Comparison of ENCODE assay signal across 15 cellular contexts in the genomic region with DNA sequence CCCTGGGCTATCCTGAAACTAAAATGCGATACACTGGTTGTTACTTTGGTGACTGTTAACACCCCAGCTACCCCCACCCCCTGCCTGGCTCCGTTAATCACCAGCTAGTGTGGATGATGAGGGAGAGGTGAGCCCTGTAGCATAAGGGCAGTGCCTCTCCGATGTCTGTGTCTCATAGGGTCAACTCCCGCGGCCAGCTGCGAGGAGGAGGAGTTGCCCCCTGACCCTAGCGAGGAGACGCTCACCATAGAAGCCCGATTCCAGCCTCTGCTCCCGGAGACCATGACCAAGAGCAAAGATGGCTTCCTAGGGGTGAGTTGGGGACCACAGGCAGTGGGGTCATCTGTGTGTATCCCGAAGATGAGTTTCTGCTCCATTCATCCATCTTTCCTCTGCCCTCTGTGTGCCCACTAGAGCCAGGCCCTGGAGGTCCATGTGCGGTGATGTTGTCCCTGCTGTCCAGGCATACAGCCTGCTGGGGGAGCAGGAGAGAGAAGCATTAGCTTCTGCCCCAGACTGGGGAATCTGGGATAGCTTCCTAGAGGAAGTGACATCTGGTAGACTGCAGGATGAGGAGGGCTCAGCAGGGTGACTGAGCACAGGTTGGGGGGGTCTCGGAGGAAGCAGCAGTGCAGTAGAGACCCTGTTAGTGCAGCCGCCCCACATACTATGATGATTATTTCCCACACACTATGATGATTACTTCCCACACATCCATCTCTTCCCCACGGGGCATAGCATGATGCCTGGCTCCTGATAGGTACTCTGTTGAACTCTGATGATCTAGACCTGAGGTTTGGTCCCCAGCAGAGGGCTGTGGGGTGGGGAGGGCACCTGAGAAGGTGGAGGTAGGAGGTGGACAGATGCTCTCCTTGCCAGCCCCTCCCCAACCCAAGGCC. TPM values are rescaled to one million over a fixed set of nuclear protein-coding genes. Genes with fewer than 3 reads are reported as not detected.
DNase-seq lines count a peak whose midpoint lies in the region; ATAC-seq and TF ChIP-seq lines count a peak whose summit lies in the region.
"Had no signal": no experiment of that assay in that cellular context is flagged by ENCODE, and none has a peak within 500 bp of the region (broad histone marks: within the 10 kb centered on the region; RNA-seq: fewer than 3 reads in every experiment).

No MANE protein-coding gene starts in this region.

- H3K4me3 Mint-ChIP-seq in stimulated activated naive B cell treated with anti-CD40 and anti-IgM and Interleukin-4, amounts not matched to agents 10 μg/mL and 1 μg/mL and 100 μg/mL, for 72 hours, result no peak overlapping the region
- H3K4me3 Mint-ChIP-seq: H9 had no signal

- peaks cover 9% of the 10 kb centered on the region for H3K9me1 ChIP-seq in IMR-90 (ENCODE audit: insufficient read depth, low read length)

- no peaks in the 10 kb centered on the region for H3K27me3 ChIP-seq in IMR-90 (ENCODE audit: control insufficient read depth, insufficient read depth, low read length)
- H3K27me3 ChIP-seq in esophagus squamous epithelium, result no peaks in the 10 kb centered on the region
- no peaks in the 10 kb centered on the region for H3K27me3 ChIP-seq in sigmoid colon
- H3K27me3 ChIP-seq: cardiac muscle cell had no signal

- H3K27ac ChIP-seq in IMR-90 (ENCODE audit: insufficient read depth, low read length), result no peak overlapping the region
- peak overlapping the region; percentile 20 to 81 (median 49) for H3K27ac ChIP-seq in esophagus squamous epithelium
- peak overlapping the region; percentile 46 to 65 (median 60) for H3K27ac ChIP-seq in sigmoid colon
- H3K27ac ChIP-seq: cardiac muscle cell had no signal

- H3K4ac ChIP-seq in IMR-90 (ENCODE audit: low read depth, low read length), result no peak overlapping the region

- H3K27me3 Mint-ChIP-seq in stimulated activated naive B cell treated with anti-CD40 and anti-IgM and Interleukin-4, amounts not matched to agents 10 μg/mL and 1 μg/mL and 100 μg/mL, for 72 hours, result peaks cover 0 to 4% of the 10 kb centered on the region in 2 donors

- H3K36me3 Mint-ChIP-seq in stimulated activated naive B cell treated with anti-CD40 and anti-IgM and Interleukin-4, amounts not matched to agents 10 μg/mL and 1 μg/mL and 100 μg/mL, for 72 hours, result peaks cover 10 to 24% of the 10 kb centered on the region in 2 donors

- 72% methylated on average over 4 of the region's 15 CpGs; no CpG with 5 or more reads in 1 of the 2 experiments for WGBS in IMR-90 (ENCODE audit: extremely low coverage in 2 of 2, insufficient read length in 1 of 2), 2 experiments
- WGBS in esophagus squamous epithelium, 2 donors, result 71 to 74% methylated on average over 4 to 7 of the region's 15 CpGs
- 90 to 92% methylated on average over 15 of the region's 15 CpGs for WGBS in sigmoid colon, 2 donors

- TF ChIP-seq POLR2A in IMR-90 (IDR thresholded peaks at IDR 0.05; ENCODE audit: low read depth, low read length) (no peak), esophagus squamous epithelium (IDR thresholded peaks at IDR 0.05) (no peak), sigmoid colon (IDR thresholded peaks at IDR 0.05) (no peak)

- no peak overlapping the region for H3K14ac ChIP-seq in IMR-90 (replicated peaks; ENCODE audit: low read depth, low read length)

- BruUV-seq in IMR-90 (replicated peaks; lab: Mats Ljungman, UMichigan), result no TSS peak

- no peak overlapping the region for H2AK5ac ChIP-seq in IMR-90 (ENCODE audit: low read depth, low read length)

- H3K9me3 ChIP-seq in IMR-90 (ENCODE audit: control insufficient read depth, insufficient read depth, low read length) (no peaks in the 10 kb centered on the region), esophagus squamous epithelium (no peaks in the 10 kb centered on the region), sigmoid colon (no peaks in the 10 kb centered on the region)

- ATAC-seq in IMR-90 (ENCODE audit: low read depth) (no peak), GM21717 (IDR thresholded peaks at IDR 0.05; ENCODE audit: unreplicated experiment) (no peak)
- no peak for ATAC-seq in stimulated activated naive B cell treated with anti-CD40 and anti-IgM and Interleukin-4, amounts not matched to agents 10 μg/mL and 1 μg/mL and 100 μg/mL, for 72 hours (replicated peaks)
- ATAC-seq: Panc1 had no signal

- no peak overlapping the region for H4K91ac ChIP-seq in IMR-90 (ENCODE audit: insufficient read depth, low read depth, low read length)

- H3K4me1 ChIP-seq in IMR-90 (ENCODE audit: control insufficient read depth, insufficient read depth, low read length), result peaks cover 12% of the 10 kb centered on the region
- peaks cover 41 to 97% (median 54%) of the 10 kb centered on the region in 3 donors for H3K4me1 ChIP-seq in esophagus squamous epithelium
- peaks cover 0 to 62% (median 48%) of the 10 kb centered on the region in 4 donors for H3K4me1 ChIP-seq in sigmoid colon

- no peak overlapping the region for H4K5ac ChIP-seq in IMR-90 (ENCODE audit: low read depth, low read length)

- in situ Hi-C loops in IMR-90 (cut with MboI; ENCODE audit: low sequenced_read_pairs), result loop anchor here (25.0 kb wide), 2 partner anchors 393 to 568 kb away; partner anchors contain the start of genes RHCE, RSRP1 and SYF2

- no peak overlapping the region for H2BK120ac ChIP-seq in IMR-90 (ENCODE audit: low read depth, low read length)

- H3K9me3 Mint-ChIP-seq in stimulated activated naive B cell treated with anti-CD40 and anti-IgM and Interleukin-4, amounts not matched to agents 10 μg/mL and 1 μg/mL and 100 μg/mL, for 72 hours, result no peaks in the 10 kb centered on the region
- H3K9me3 Mint-ChIP-seq: H9, nephron had no signal

- H2BK5ac ChIP-seq in IMR-90 (ENCODE audit: low read depth, low read length, poor library complexity, severe bottlenecking), result no peak overlapping the region

- peak; percentile 1 for TF ChIP-seq CTCF in AG09309 (IDR thresholded peaks at IDR 0.05; ENCODE audit: control insufficient read depth, insufficient read depth, low read depth, low read length, missing control alignments)
- no peak for TF ChIP-seq CTCF in IMR-90 (conservative IDR thresholded peaks at IDR 0.05; ENCODE audit: low read depth, low read length)
- no peak for TF ChIP-seq CTCF in esophagus squamous epithelium (IDR thresholded peaks at IDR 0.05)
- no peak for TF ChIP-seq CTCF in sigmoid colon (IDR thresholded peaks at IDR 0.05)

- DNase-seq in AG09309 (ENCODE audit: low read depth), result no peak
- DNase-seq in IMR-90, result no peak
- no peak for DNase-seq in esophagus squamous epithelium (lab: John Stamatoyannopoulos, UW)
- no peak for DNase-seq in sigmoid colon
- DNase-seq in hippocampal formation (lab: John Stamatoyannopoulos, UW), result no peak
- DNase-seq in GF-D8 (lab: John Stamatoyannopoulos, UW), result no peak
- DNase-seq in stimulated activated naive B cell treated with anti-CD40 and anti-IgM and Interleukin-4, amounts not matched to agents 10 μg/mL and 1 μg/mL and 100 μg/mL, for 72 hours, result no peak
- DNase-seq: activated CD4-positive, alpha-beta T cell treated with anti-CD3 and anti-CD28 coated beads for 4 hours; activated effector memory CD4-positive, alpha-beta T cell treated with Interleukin-2 at 50 U/mL for 16 hours; H9; NCI-H1105 had no signal

- TF ChIP-seq RAD21 in IMR-90 (IDR thresholded peaks at IDR 0.05; ENCODE audit: low read length), result no peak

- H3K36me3 ChIP-seq in IMR-90 (ENCODE audit: control insufficient read depth, insufficient read depth, low read length), result peaks cover 36% of the 10 kb centered on the region; the same call in 1 of the 2 replicates
- peaks cover 0 to 57% (median 16%) of the 10 kb centered on the region in 3 donors for H3K36me3 ChIP-seq in esophagus squamous epithelium
- peaks cover 0 to 43% (median 20%) of the 10 kb centered on the region in 4 donors for H3K36me3 ChIP-seq in sigmoid colon

- no peak overlapping the region for H3K23ac ChIP-seq in IMR-90 (ENCODE audit: low read depth, low read length)

- H2BK15ac ChIP-seq in IMR-90 (ENCODE audit: low read depth, low read length), result no peak overlapping the region

- peaks cover 14% of the 10 kb centered on the region for H4K20me1 ChIP-seq in IMR-90 (ENCODE audit: insufficient read depth, low read length)

- CTCF ChIA-PET in IMR-90 (lab: Yijun Ruan, JAX), result interaction anchor here (0.6 kb wide), 1 partner anchor 79 kb away, joined by 3 read pairs; no protein-coding TSS in a partner anchor

- no peak for TF ChIP-seq EP300 in sigmoid colon (IDR thresholded peaks at IDR 0.05)

- H3K56ac ChIP-seq in IMR-90 (ENCODE audit: extremely low read depth, insufficient read depth, low read length), result no peak overlapping the region

- H2BK20ac ChIP-seq in IMR-90 (ENCODE audit: low read depth, low read length), result no peak overlapping the region

- dilution Hi-C loops in IMR-90 (cut with HindIII; ENCODE audit: low sequenced_read_pairs, unreplicated experiment), result no loop called here

- POLR2A ChIA-PET in IMR-90 (lab: Charles Lee; ENCODE audit: unreplicated experiment), result no interaction called here

- no peak overlapping the region for H3K4me2 ChIP-seq in IMR-90 (ENCODE audit: low read depth, low read length)

- H3K27ac Mint-ChIP-seq in stimulated activated naive B cell treated with anti-CD40 and anti-IgM and Interleukin-4, amounts not matched to agents 10 μg/mL and 1 μg/mL and 100 μg/mL, for 72 hours, result no peak overlapping the region

- H2AK9ac ChIP-seq in IMR-90 (replicated peaks; ENCODE audit: low read depth, low read length, poor library complexity), result peak overlapping the region; percentile 15

- peaks cover 28 to 43% of the 10 kb centered on the region in 2 experiments for H3K79me1 ChIP-seq in IMR-90 (ENCODE audit: low read depth in 1 of 2, low read length in 2 of 2)

- no peak overlapping the region for H3K9ac ChIP-seq in IMR-90 (ENCODE audit: low read depth, low read length)

- no peak overlapping the region for H2AFZ ChIP-seq in IMR-90 (replicated peaks; ENCODE audit: low read length, poor library complexity)

- no peak overlapping the region for H3K18ac ChIP-seq in IMR-90 (ENCODE audit: low read depth, low read length)

- H3K4me3 ChIP-seq in AG09309 (ENCODE audit: control insufficient read depth, low read depth, low read length) (no peak overlapping the region), IMR-90 (ENCODE audit: insufficient read depth, low read depth, low read length) (no peak overlapping the region), esophagus squamous epithelium (no peak overlapping the region), sigmoid colon (no peak overlapping the region)
- H3K4me3 ChIP-seq: cardiac muscle cell had no signal

- H3K4me1 Mint-ChIP-seq in stimulated activated naive B cell treated with anti-CD40 and anti-IgM and Interleukin-4, amounts not matched to agents 10 μg/mL and 1 μg/mL and 100 μg/mL, for 72 hours, result peaks cover 37 to 48% of the 10 kb centered on the region in 2 donors

- intact Hi-C loops in IMR-90 (cut with micrococcal nuclease), result no loop called here
- intact Hi-C loops in esophagus squamous epithelium (cut with DNase I), result no loop called here
- intact Hi-C loops in sigmoid colon (cut with DNase I), result no loop called here

- H4K8ac ChIP-seq in IMR-90 (ENCODE audit: low read depth in 2 of 2, low read length in 2 of 2), result no peak overlapping the region

RNA-seq across cellular contexts. Expression of gene SELENON, which starts 5.2 kb away (rescaled TPM):
- total RNA-seq in IMR-90 (2012; rRNA removed) (9.1 and 10.0 TPM in 2 replicates), esophagus squamous epithelium (10 to 100 TPM; 19.7 to 34.5 (median 24.5) TPM), sigmoid colon (10 to 100 TPM; 15.5 to 37.4 (median 19.7) TPM)
- polyA plus RNA-seq in IMR-90 (2012; rRNA removed) (86.4 and 114 TPM in 2 replicates), sigmoid colon (10 to 100 TPM in 1 of 3 donors, 1 to 10 TPM in 2; 4.6 to 28.9 (median 6.6) TPM)
- 67.8 and 132 TPM in 2 replicates for polyA plus RNA-seq in IMR-90 (2012; cell fraction: cytosol; rRNA removed)
- 82.8 and 113 TPM in 2 replicates for polyA plus RNA-seq in IMR-90 (2012; cell fraction: nucleus; rRNA removed; ENCODE audit: low replicate concordance)

RNA-seq across cellular contexts. Expression of gene MTFR1L, which starts 14.5 kb away (rescaled TPM):
- 57.2 and 69.7 TPM in 2 replicates for total RNA-seq in IMR-90 (2012; rRNA removed)
- 69.1 and 80.0 TPM in 2 replicates for polyA plus RNA-seq in IMR-90 (2012; rRNA removed)
- polyA plus RNA-seq in IMR-90 (2012; cell fraction: cytosol; rRNA removed), result 89.0 and 279 TPM in 2 replicates
- polyA plus RNA-seq in IMR-90 (2012; cell fraction: nucleus; rRNA removed; ENCODE audit: low replicate concordance), result 122 and 153 TPM in 2 replicates
- 10 to 100 TPM; 24.4 to 53.8 (median 28.3) TPM for total RNA-seq in esophagus squamous epithelium
- 100 to 1,000 TPM; 106 to 150 (median 121) TPM for total RNA-seq in sigmoid colon
- 10 to 100 TPM; 26.1 to 38.4 (median 36.1) TPM for polyA plus RNA-seq in sigmoid colon

RNA-seq across cellular contexts. Expression of gene AUNIP, which starts 54.0 kb away (rescaled TPM):
- 3.9 and 5.0 TPM in 2 replicates for total RNA-seq in IMR-90 (2012; rRNA removed)
- 2.2 and 2.4 TPM in 2 replicates for polyA plus RNA-seq in IMR-90 (2012; rRNA removed)
- polyA plus RNA-seq in IMR-90 (2012; cell fraction: cytosol; rRNA removed), result 0.52 and 0.65 TPM in 2 replicates
- 0.39 and 0.96 TPM in 2 replicates for polyA plus RNA-seq in IMR-90 (2012; cell fraction: nucleus; rRNA removed; ENCODE audit: low replicate concordance)
- 1 to 10 TPM; 1.3 to 5.4 (median 2.5) TPM for total RNA-seq in esophagus squamous epithelium
- total RNA-seq in sigmoid colon, result not detected
- 1 to 10 TPM in 1 of 3 donors, under 1 TPM in 1, not detected in 1; 0.46 to 1.9 TPM for polyA plus RNA-seq in sigmoid colon
